12 cellular contexts compared by ENCODE assay signal in genomic region chr1:9448132-9449105, GRCh38.
A peak's percentile ranks its signal among the peaks of the same experiment; 100 is the strongest.
DNase-seq lines count a peak whose midpoint lies in the region; TF ChIP-seq lines count a peak whose summit lies in the region.
"Had no signal": no experiment of that assay in that cellular context is flagged by ENCODE, and none has a peak within 500 bp of the region (broad histone marks: within the 10 kb centered on the region; RNA-seq: fewer than 3 reads in every experiment).

No MANE protein-coding gene starts in this region.

- H3K4me2 ChIP-seq in BLaER1 treated with 17β-estradiol and CSF1 and Interleukin-3, amounts not matched to agents 10 nM and 100 nM, result peak overlapping the region; percentile 69 to 96 (median 87)
- peak overlapping the region; percentile 18; the same call in 1 of the 2 replicates for H3K4me2 ChIP-seq in OCI-LY1 (ENCODE audit: low read length)

- peaks cover 9% of the 10 kb centered on the region for H3K27me3 Mint-ChIP-seq in endothelial cell (ENCODE audit: unreplicated experiment)
- H3K27me3 Mint-ChIP-seq in nephron progenitor cell (ENCODE audit: low read depth, poor library complexity), result peaks cover 3% of the 10 kb centered on the region

- no peaks in the 10 kb centered on the region for H4K20me1 ChIP-seq in BLaER1 treated with 17β-estradiol and CSF1 and Interleukin-3, amounts not matched to agents 10 nM and 100 nM
- H4K20me1 ChIP-seq in OCI-LY1 (ENCODE audit: insufficient read depth, low read length), result no peaks in the 10 kb centered on the region

- no peak for TF ChIP-seq CTCF in OCI-LY1 (IDR thresholded peaks at IDR 0.05; ENCODE audit: low read length)
- no peak for TF ChIP-seq CTCF in endothelial cell (IDR thresholded peaks at IDR 0.05; ENCODE audit: unreplicated experiment)
- no peak for TF ChIP-seq CTCF in nephron progenitor cell (IDR thresholded peaks at IDR 0.05)

- no peak overlapping the region for H2AFZ ChIP-seq in OCI-LY1 (ENCODE audit: low read length)

- DNase-seq in endothelial cell (ENCODE audit: low spot score) (peak; percentile 18), nephron progenitor cell (peak; percentile 38), hypothalamus (lab: John Stamatoyannopoulos, UW) (no peak), DMS 273 (lab: John Stamatoyannopoulos, UW; ENCODE audit: unreplicated experiment) (no peak), NCI-H2081 treated with DMSO at 0.1 percent for 48 hours (lab: John Stamatoyannopoulos, UW) (no peak)
- DNase-seq in activated CD4-positive, alpha-beta T cell treated with anti-CD3 and anti-CD28 coated beads, Interleukin-2, amount 50 U/mL, for 48 hours, result no peak
- DNase-seq: activated T-cell treated with anti-CD3 and anti-CD28 coated beads, Interleukin-2, amount 50 U/mL, for 72 hours; dermis blood vessel endothelial cell; naive thymus-derived CD8-positive, alpha-beta T cell; OCI-M1 had no signal

- H3K4me1 Mint-ChIP-seq in endothelial cell (ENCODE audit: unreplicated experiment) (peaks cover 16% of the 10 kb centered on the region), nephron progenitor cell (peaks cover 84% of the 10 kb centered on the region)
- H3K4me1 Mint-ChIP-seq: naive thymus-derived CD8-positive, alpha-beta T cell had no signal

- H3K36me3 Mint-ChIP-seq in endothelial cell (ENCODE audit: low read depth, unreplicated experiment), result no peaks in the 10 kb centered on the region
- no peaks in the 10 kb centered on the region for H3K36me3 Mint-ChIP-seq in nephron progenitor cell (ENCODE audit: low read depth)
- H3K36me3 Mint-ChIP-seq: naive thymus-derived CD8-positive, alpha-beta T cell had no signal

- H3K4me3 Mint-ChIP-seq in endothelial cell (ENCODE audit: unreplicated experiment) (no peak overlapping the region), nephron progenitor cell (peak overlapping the region; percentile 71)
- H3K4me3 Mint-ChIP-seq: activated T-cell treated with anti-CD3 and anti-CD28 coated beads, Interleukin-2, amount 50 U/mL, for 72 hours; naive thymus-derived CD8-positive, alpha-beta T cell had no signal

- H3K79me2 ChIP-seq in OCI-LY1 (ENCODE audit: insufficient read depth, low read length), result no peaks in the 10 kb centered on the region

- peak overlapping the region in 6 of 10 experiments; percentile 1 to 41 (median 20); a peak in 5 of 20 replicates for H3K4me3 ChIP-seq in BLaER1 treated with 17β-estradiol and CSF1 and Interleukin-3, amounts not matched to agents 10 nM and 100 nM
- H3K4me3 ChIP-seq in OCI-LY1 (ENCODE audit: low read depth, low read length, poor library complexity, severe bottlenecking), result no peak overlapping the region

- H3K27me3 ChIP-seq in BLaER1 treated with 17β-estradiol and CSF1 and Interleukin-3, amounts not matched to agents 10 nM and 100 nM, result no peaks in the 10 kb centered on the region
- H3K27me3 ChIP-seq in OCI-LY1 (ENCODE audit: insufficient read depth, low read length), result no peaks in the 10 kb centered on the region; the same call in 1 of the 2 replicates

- H3K27ac Mint-ChIP-seq in endothelial cell (ENCODE audit: unreplicated experiment) (peak overlapping the region; percentile 25), nephron progenitor cell (peak overlapping the region; percentile 96)
- H3K27ac Mint-ChIP-seq: activated T-cell treated with anti-CD3 and anti-CD28 coated beads, Interleukin-2, amount 50 U/mL, for 72 hours; naive thymus-derived CD8-positive, alpha-beta T cell had no signal

- no peaks in the 10 kb centered on the region for H3K36me3 ChIP-seq in BLaER1 treated with 17β-estradiol and CSF1 and Interleukin-3, amounts not matched to agents 10 nM and 100 nM
- H3K36me3 ChIP-seq in OCI-LY1 (ENCODE audit: insufficient read depth, low read length), result no peaks in the 10 kb centered on the region; the same call in 1 of the 2 replicates

- H3K4me1 ChIP-seq in BLaER1 treated with 17β-estradiol and CSF1 and Interleukin-3, amounts not matched to agents 10 nM and 100 nM, result peaks cover 13 to 68% (median 47%) of the 10 kb centered on the region in 10 experiments
- H3K4me1 ChIP-seq in OCI-LY1 (ENCODE audit: insufficient read depth, low read length, severe bottlenecking), result peaks cover 43% of the 10 kb centered on the region

- peak overlapping the region in 9 of 11 experiments; percentile 36 to 74 (median 66); a peak in 17 of 22 replicates for H3K27ac ChIP-seq in BLaER1 treated with 17β-estradiol and CSF1 and Interleukin-3, amounts not matched to agents 10 nM and 100 nM
- H3K27ac ChIP-seq in OCI-LY1 (ENCODE audit: low read depth, low read length, poor library complexity, severe bottlenecking), result no peak overlapping the region

- no peaks in the 10 kb centered on the region for H3K9me3 Mint-ChIP-seq in endothelial cell (ENCODE audit: unreplicated experiment)
- no peaks in the 10 kb centered on the region for H3K9me3 Mint-ChIP-seq in nephron progenitor cell
- H3K9me3 Mint-ChIP-seq: activated T-cell treated with anti-CD3 and anti-CD28 coated beads, Interleukin-2, amount 50 U/mL, for 72 hours; naive thymus-derived CD8-positive, alpha-beta T cell had no signal

- H3K9me2 ChIP-seq in OCI-LY1 (ENCODE audit: low read depth, low read length), result no peaks in the 10 kb centered on the region

- H3K9ac ChIP-seq in BLaER1 treated with 17β-estradiol and CSF1 and Interleukin-3, amounts not matched to agents 10 nM and 100 nM, result peak overlapping the region in 10 of 11 experiments; percentile 2 to 68 (median 52); a peak in 16 of 22 replicates
- H3K9ac ChIP-seq in OCI-LY1 (ENCODE audit: low read length), result peak overlapping the region; percentile 18; the same call in 1 of the 2 replicates

- H3K9me3 ChIP-seq in BLaER1 treated with 17β-estradiol and CSF1 and Interleukin-3, amounts not matched to agents 10 nM and 100 nM (replicated peaks in 1 of 11), result no peaks in the 10 kb centered on the region
- H3K9me3 ChIP-seq in OCI-LY1 (ENCODE audit: low read length), result no peaks in the 10 kb centered on the region

- H3F3A ChIP-seq in OCI-LY1 (ENCODE audit: insufficient read depth, low read length), result no peaks in the 10 kb centered on the region

Comparison
In these comparisons a context has a peak if more than half of its experiments do, and no peak if none do; other contexts are left out.
1. DNase-seq: peak in endothelial cell (single experiment) and nephron progenitor cell (single experiment); none in activated CD4-positive, alpha-beta T cell treated with anti-CD3 and anti-CD28 coated beads, Interleukin-2, amount 50 U/mL, for 48 hours (0 of 2), hypothalamus (0 of 51), DMS 273 (single experiment) and NCI-H2081 treated with DMSO at 0.1 percent for 48 hours (single experiment).